1 cellular context compared by ENCODE assay signal in the genomic region with DNA sequence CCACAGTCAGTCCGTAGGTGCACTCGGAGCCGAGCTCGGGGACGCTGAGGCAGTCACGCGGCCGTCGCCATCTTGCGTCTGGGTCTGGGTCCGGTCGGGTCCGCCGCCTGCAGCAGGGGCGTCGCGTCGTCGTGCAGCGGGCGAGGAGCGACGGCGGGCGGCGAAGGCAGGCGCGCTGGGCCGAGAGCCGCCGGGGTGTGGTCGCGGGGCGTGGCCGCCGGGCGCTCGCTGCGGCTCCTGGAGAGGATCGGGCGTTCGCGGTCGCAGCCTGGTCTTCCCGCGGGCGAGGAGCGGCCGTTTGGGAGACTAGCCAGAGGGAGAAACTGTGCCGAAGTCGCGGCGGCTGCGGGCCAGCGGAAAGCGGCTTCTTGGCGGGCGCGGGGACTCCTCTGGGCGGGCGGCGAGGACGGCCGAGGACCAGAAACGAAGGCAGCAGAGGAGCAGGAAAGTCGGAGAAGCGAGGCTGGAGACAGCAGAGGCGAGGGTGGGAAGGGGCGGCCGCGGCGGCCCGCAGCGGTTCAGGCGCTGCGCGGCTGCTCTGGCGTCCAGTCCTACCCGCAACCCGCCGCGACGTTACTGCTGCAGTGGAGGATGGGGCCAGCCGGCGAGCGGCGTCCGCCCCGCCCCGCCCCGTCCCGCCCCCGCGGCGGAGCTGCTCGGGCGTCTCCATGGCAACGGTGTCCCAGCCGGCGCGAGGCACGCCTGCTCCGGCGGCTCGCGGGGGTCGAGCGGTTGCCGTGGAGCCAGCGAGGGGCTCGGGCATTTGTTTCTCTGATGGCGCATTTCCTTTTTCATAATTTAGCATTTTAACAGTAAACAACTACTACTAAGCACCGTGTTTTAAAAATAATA.
TF ChIP-seq lines count a peak whose summit lies in the region.

A gene with protein sequence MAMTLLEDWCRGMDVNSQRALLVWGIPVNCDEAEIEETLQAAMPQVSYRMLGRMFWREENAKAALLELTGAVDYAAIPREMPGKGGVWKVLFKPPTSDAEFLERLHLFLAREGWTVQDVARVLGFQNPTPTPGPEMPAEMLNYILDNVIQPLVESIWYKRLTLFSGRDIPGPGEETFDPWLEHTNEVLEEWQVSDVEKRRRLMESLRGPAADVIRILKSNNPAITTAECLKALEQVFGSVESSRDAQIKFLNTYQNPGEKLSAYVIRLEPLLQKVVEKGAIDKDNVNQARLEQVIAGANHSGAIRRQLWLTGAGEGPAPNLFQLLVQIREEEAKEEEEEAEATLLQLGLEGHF (minus strand): TSS at position 581 of the 852 bp plus-strand sequence. CDS start 745 bp downstream, outside the sequence.

TF ChIP-seq in IMR-90, 13 proteins besides CTCF, POLR2A, EP300 and RAD21 (continued from another document):
- TF ChIP-seq, protein P1, sequence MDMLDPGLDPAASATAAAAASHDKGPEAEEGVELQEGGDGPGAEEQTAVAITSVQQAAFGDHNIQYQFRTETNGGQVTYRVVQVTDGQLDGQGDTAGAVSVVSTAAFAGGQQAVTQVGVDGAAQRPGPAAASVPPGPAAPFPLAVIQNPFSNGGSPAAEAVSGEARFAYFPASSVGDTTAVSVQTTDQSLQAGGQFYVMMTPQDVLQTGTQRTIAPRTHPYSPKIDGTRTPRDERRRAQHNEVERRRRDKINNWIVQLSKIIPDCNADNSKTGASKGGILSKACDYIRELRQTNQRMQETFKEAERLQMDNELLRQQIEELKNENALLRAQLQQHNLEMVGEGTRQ (IDR thresholded peaks at IDR 0.05; ENCODE audit: low read depth, low read length), result no peak
